In the genomic region with DNA sequence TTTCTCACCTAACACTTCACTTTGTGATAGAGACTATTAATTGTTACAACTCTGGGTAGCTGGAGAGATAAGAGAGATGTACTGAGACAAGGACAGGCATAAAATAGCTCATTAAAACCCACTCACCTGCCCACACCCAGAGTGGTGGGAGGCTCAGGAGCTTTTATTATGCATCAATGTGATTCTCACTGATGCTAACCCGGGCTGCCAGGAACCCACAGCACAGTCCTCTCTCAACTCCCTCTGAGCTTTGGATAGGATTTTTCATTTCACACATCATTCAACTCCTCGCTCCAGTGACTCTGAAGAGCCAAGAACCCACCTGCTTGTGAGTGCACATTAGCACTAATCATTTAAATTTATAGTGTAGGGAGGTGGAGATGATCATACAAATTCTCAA, we compare ENCODE assay signal across 26 cellular contexts.
DNase-seq lines count a peak whose midpoint lies in the region; ATAC-seq and TF ChIP-seq lines count a peak whose summit lies in the region.
"Had no signal": no experiment of that assay in that cellular context is flagged by ENCODE, and none has a peak within 500 bp of the region (broad histone marks: within the 10 kb centered on the region; RNA-seq: fewer than 3 reads in every experiment).

No MANE protein-coding gene starts in this region.

- no peak for TF ChIP-seq CTCF in DOHH2 (IDR thresholded peaks at IDR 0.05; ENCODE audit: low read depth, low read length, poor library complexity, severe bottlenecking)
- no peak for TF ChIP-seq CTCF in WTC11 (IDR thresholded peaks at IDR 0.05)
- TF ChIP-seq CTCF in RWPE1 (conservative IDR thresholded peaks at IDR 0.05; ENCODE audit: low read depth), result no peak

- peaks cover 7% of the 10 kb centered on the region for H3K4me1 Mint-ChIP-seq in WTC11
- no peaks in the 10 kb centered on the region for H3K4me1 Mint-ChIP-seq in activated T-helper 2 cell treated with anti-CD3 and anti-CD28 coated beads, Interferon-gamma antibody, Interleukin-2, Interleukin-4, amounts not matched to agents 10 μg/mL and 5 μg/mL and 100 μg/mL, durations not matched to agents 14 hours and 24 hours and 36 hours (ENCODE audit: low read depth)
- H3K4me1 Mint-ChIP-seq in CD8-positive, alpha-beta memory T cell, result no peaks in the 10 kb centered on the region
- H3K4me1 Mint-ChIP-seq: stimulated activated effector memory CD8-positive, alpha-beta T cell treated with anti-CD3 and anti-CD28 coated beads, Interleukin-12 subunit alpha, Interleukin-12 subunit beta, amount 100 ng/mL, for 72 hours had no signal

- H3K36me3 Mint-ChIP-seq in WTC11, result no peaks in the 10 kb centered on the region
- H3K36me3 Mint-ChIP-seq in activated T-helper 2 cell treated with anti-CD3 and anti-CD28 coated beads, Interferon-gamma antibody, Interleukin-2, Interleukin-4, amounts not matched to agents 10 μg/mL and 5 μg/mL and 100 μg/mL, durations not matched to agents 14 hours and 24 hours and 36 hours (ENCODE audit: low read depth), result no peaks in the 10 kb centered on the region
- no peaks in the 10 kb centered on the region for H3K36me3 Mint-ChIP-seq in CD8-positive, alpha-beta memory T cell
- H3K36me3 Mint-ChIP-seq: stimulated activated effector memory CD8-positive, alpha-beta T cell treated with anti-CD3 and anti-CD28 coated beads, Interleukin-12 subunit alpha, Interleukin-12 subunit beta, amount 100 ng/mL, for 72 hours had no signal

- H3K27me3 Mint-ChIP-seq in WTC11 (ENCODE audit: low read depth), result no peaks in the 10 kb centered on the region
- no peaks in the 10 kb centered on the region for H3K27me3 Mint-ChIP-seq in activated T-helper 2 cell treated with anti-CD3 and anti-CD28 coated beads, Interferon-gamma antibody, Interleukin-2, Interleukin-4, amounts not matched to agents 10 μg/mL and 5 μg/mL and 100 μg/mL, durations not matched to agents 14 hours and 24 hours and 36 hours (ENCODE audit: low read depth)
- peaks cover 0 to 1% of the 10 kb centered on the region in 2 donors for H3K27me3 Mint-ChIP-seq in CD8-positive, alpha-beta memory T cell
- H3K27me3 Mint-ChIP-seq: dendritic cell treated with granulocyte-macrophage colony-stimulating factor and Interleukin-4, amounts not matched to agents 40 ng/mL and 50 ng/mL, for 4 days had no signal

- peak; percentile 19 for DNase-seq in NCI-H1417 treated with DMSO at 0.1 percent for 48 hours (lab: John Stamatoyannopoulos, UW)
- peak; percentile 91 for DNase-seq in NCI-H345 (lab: John Stamatoyannopoulos, UW)
- no peak for DNase-seq in WTC11 (ENCODE audit: low spot score)
- no peak for DNase-seq in activated T-helper 2 cell treated with anti-CD3 and anti-CD28 coated beads, Interferon-gamma antibody, Interleukin-2, Interleukin-4, amounts not matched to agents 10 μg/mL and 5 μg/mL and 100 μg/mL, durations not matched to agents 14 hours and 24 hours and 36 hours (ENCODE audit: low spot score)
- DNase-seq in CD8-positive, alpha-beta memory T cell, result no peak
- DNase-seq in RWPE1 (ENCODE audit: low spot score), result no peak
- DNase-seq: activated CD4-positive, alpha-beta T cell treated with anti-CD3 and anti-CD28 coated beads for 4 hours; activated naive CD4-positive, alpha-beta T cell treated with anti-CD3 and anti-CD28 coated beads, Interleukin-2, amount 50 U/mL, for 16 hours; activated T-cell treated with anti-CD3 and anti-CD28 coated beads, Interleukin-2, amount 50 U/mL, for 48 hours; anterior cingulate cortex; kidney glomerular epithelial cell; NCI-H2029 treated with DMSO at 0.1 percent for 48 hours; NK-92 treated with Interleukin-12 subunit alpha and Interleukin-12 subunit beta, amount 100 ng/mL, for 24 hours; Peyer's patch; stimulated activated CD4-positive, alpha-beta T cell treated with anti-CD3 and anti-CD28 coated beads, Interleukin-2, amount 100 ng/mL, for 24 hours; uterus had no signal

- CTCF ChIA-PET in WTC11 (lab: Charles Lee) (no interaction called here), RWPE1 (lab: Yijun Ruan, JAX) (interaction anchor here (0.8 kb wide), 1 partner anchor 202 kb away, joined by 4 read pairs; no protein-coding TSS in a partner anchor)
- CTCF ChIA-PET in CD8-positive, alpha-beta memory T cell (lab: Charles Lee), result no interaction called here

- no peaks in the 10 kb centered on the region for H3K9me2 ChIP-seq in DOHH2 (replicated peaks; ENCODE audit: control insufficient read depth, low read length)

- H3K27me3 ChIP-seq in DOHH2 (ENCODE audit: control insufficient read depth, low read length), result no peaks in the 10 kb centered on the region
- H3K27me3 ChIP-seq in CD8-positive, alpha-beta memory T cell (ENCODE audit: insufficient read depth, low read length, poor library complexity, severe bottlenecking), result no peaks in the 10 kb centered on the region
- H3K27me3 ChIP-seq: Peyer's patch, suprapubic skin, uterus had no signal

- peaks cover 6% of the 10 kb centered on the region for H3K4me1 ChIP-seq in DOHH2 (ENCODE audit: control insufficient read depth, low read length)
- no peaks in the 10 kb centered on the region for H3K4me1 ChIP-seq in CD8-positive, alpha-beta memory T cell (ENCODE audit: insufficient read depth, low read length)
- H3K4me1 ChIP-seq: Peyer's patch, prostate gland, suprapubic skin, uterus had no signal

- H3K4me2 ChIP-seq in DOHH2 (ENCODE audit: low read length), result peak overlapping the region; percentile 19; the same call in 1 of the 2 replicates

- H3K36me3 ChIP-seq in DOHH2 (ENCODE audit: control insufficient read depth, low read length), result no peaks in the 10 kb centered on the region
- no peaks in the 10 kb centered on the region for H3K36me3 ChIP-seq in CD8-positive, alpha-beta memory T cell (ENCODE audit: insufficient read depth, low read length)
- H3K36me3 ChIP-seq: Peyer's patch, prostate gland, suprapubic skin, uterus had no signal

- no peak overlapping the region for H3K27ac Mint-ChIP-seq in WTC11
- no peak overlapping the region for H3K27ac Mint-ChIP-seq in activated T-helper 2 cell treated with anti-CD3 and anti-CD28 coated beads, Interferon-gamma antibody, Interleukin-2, Interleukin-4, amounts not matched to agents 10 μg/mL and 5 μg/mL and 100 μg/mL, durations not matched to agents 14 hours and 24 hours and 36 hours
- no peak overlapping the region for H3K27ac Mint-ChIP-seq in CD8-positive, alpha-beta memory T cell
- H3K27ac Mint-ChIP-seq: dendritic cell treated with granulocyte-macrophage colony-stimulating factor and Interleukin-4, amounts not matched to agents 40 ng/mL and 50 ng/mL, for 4 days; stimulated activated effector memory CD8-positive, alpha-beta T cell treated with anti-CD3 and anti-CD28 coated beads, Interleukin-12 subunit alpha, Interleukin-12 subunit beta, amount 100 ng/mL, for 72 hours had no signal

- H3K79me2 ChIP-seq in DOHH2 (ENCODE audit: control insufficient read depth, low read length), result no peaks in the 10 kb centered on the region

- H3K4me3 ChIP-seq in DOHH2 (ENCODE audit: low read length), result no peak overlapping the region
- no peak overlapping the region for H3K4me3 ChIP-seq in CD8-positive, alpha-beta memory T cell (ENCODE audit: low read length)
- H3K4me3 ChIP-seq: GM12878, Peyer's patch, prostate gland, suprapubic skin, uterus had no signal

- H4K20me1 ChIP-seq in DOHH2 (ENCODE audit: control insufficient read depth, insufficient read depth, low read depth, low read length), result no peaks in the 10 kb centered on the region

- ATAC-seq in WTC11 (peak; percentile 33; the same call in 1 of the 2 replicates), HG03520 (IDR thresholded peaks at IDR 0.05; ENCODE audit: unreplicated experiment) (no peak)
- ATAC-seq: GM12878; HepG2; stimulated activated effector memory CD8-positive, alpha-beta T cell treated with anti-CD3 and anti-CD28 coated beads, Interleukin-12 subunit alpha, Interleukin-12 subunit beta, amount 100 ng/mL, for 72 hours had no signal

- H3K27ac ChIP-seq in DOHH2 (ENCODE audit: low read depth, low read length) (no peak overlapping the region), RWPE1 (no peak overlapping the region)
- H3K27ac ChIP-seq in CD8-positive, alpha-beta memory T cell (ENCODE audit: low read depth, low read length), result no peak overlapping the region
- H3K27ac ChIP-seq: C4-2B, HL-60, Peyer's patch, prostate gland, suprapubic skin, uterus had no signal

- H3K9me3 ChIP-seq in DOHH2 (ENCODE audit: control insufficient read depth, insufficient read depth, low read length), result no peaks in the 10 kb centered on the region
- no peaks in the 10 kb centered on the region for H3K9me3 ChIP-seq in CD8-positive, alpha-beta memory T cell (ENCODE audit: low read length)
- H3K9me3 ChIP-seq: Peyer's patch, prostate gland, suprapubic skin, uterus had no signal

- no peaks in the 10 kb centered on the region for H3F3A ChIP-seq in DOHH2 (ENCODE audit: control insufficient read depth, insufficient read depth)

- no peak overlapping the region for H3K4me3 Mint-ChIP-seq in WTC11
- H3K4me3 Mint-ChIP-seq in activated T-helper 2 cell treated with anti-CD3 and anti-CD28 coated beads, Interferon-gamma antibody, Interleukin-2, Interleukin-4, amounts not matched to agents 10 μg/mL and 5 μg/mL and 100 μg/mL, durations not matched to agents 14 hours and 24 hours and 36 hours (ENCODE audit: low read depth), result no peak overlapping the region
- no peak overlapping the region for H3K4me3 Mint-ChIP-seq in CD8-positive, alpha-beta memory T cell
- H3K4me3 Mint-ChIP-seq: dendritic cell treated with granulocyte-macrophage colony-stimulating factor and Interleukin-4, amounts not matched to agents 40 ng/mL and 50 ng/mL, for 4 days; stimulated activated effector memory CD8-positive, alpha-beta T cell treated with anti-CD3 and anti-CD28 coated beads, Interleukin-12 subunit alpha, Interleukin-12 subunit beta, amount 100 ng/mL, for 72 hours had no signal

- intact Hi-C loops in activated T-helper 2 cell treated with anti-CD3 and anti-CD28 coated beads, Interferon-gamma antibody, Interleukin-2, Interleukin-4, amounts not matched to agents 10 μg/mL and 5 μg/mL and 100 μg/mL, durations not matched to agents 14 hours and 24 hours and 36 hours (cut with micrococcal nuclease), result no loop called here

- no peaks in the 10 kb centered on the region for H3K9me3 Mint-ChIP-seq in WTC11
- peaks cover 3% of the 10 kb centered on the region for H3K9me3 Mint-ChIP-seq in activated T-helper 2 cell treated with anti-CD3 and anti-CD28 coated beads, Interferon-gamma antibody, Interleukin-2, Interleukin-4, amounts not matched to agents 10 μg/mL and 5 μg/mL and 100 μg/mL, durations not matched to agents 14 hours and 24 hours and 36 hours
- H3K9me3 Mint-ChIP-seq in CD8-positive, alpha-beta memory T cell, result peaks cover 0 to 7% (median 0%) of the 10 kb centered on the region in 5 donors
- H3K9me3 Mint-ChIP-seq: stimulated activated effector memory CD8-positive, alpha-beta T cell treated with anti-CD3 and anti-CD28 coated beads, Interleukin-12 subunit alpha, Interleukin-12 subunit beta, amount 100 ng/mL, for 72 hours had no signal

- POLR2A ChIA-PET in WTC11 (lab: Charles Lee), result no interaction called here
- POLR2A ChIA-PET in CD8-positive, alpha-beta memory T cell (lab: Charles Lee), result no interaction called here
- POLR2A ChIA-PET in RWPE1 (lab: Yijun Ruan, JAX; ENCODE audit: low non-redundant PET), result no interaction called here

Comparison
In these comparisons a context has a peak if more than half of its experiments do, and no peak if none do; other contexts are left out.
1. DNase-seq: peak in NCI-H1417 treated with DMSO at 0.1 percent for 48 hours (single experiment) and NCI-H345 (single experiment); none in WTC11 (single experiment), activated T-helper 2 cell treated with anti-CD3 and anti-CD28 coated beads, Interferon-gamma antibody, Interleukin-2, Interleukin-4, amounts not matched to agents 10 μg/mL and 5 μg/mL and 100 μg/mL, durations not matched to agents 14 hours and 24 hours and 36 hours (single experiment), CD8-positive, alpha-beta memory T cell (0 of 5) and RWPE1 (single experiment).